In the genomic region with DNA sequence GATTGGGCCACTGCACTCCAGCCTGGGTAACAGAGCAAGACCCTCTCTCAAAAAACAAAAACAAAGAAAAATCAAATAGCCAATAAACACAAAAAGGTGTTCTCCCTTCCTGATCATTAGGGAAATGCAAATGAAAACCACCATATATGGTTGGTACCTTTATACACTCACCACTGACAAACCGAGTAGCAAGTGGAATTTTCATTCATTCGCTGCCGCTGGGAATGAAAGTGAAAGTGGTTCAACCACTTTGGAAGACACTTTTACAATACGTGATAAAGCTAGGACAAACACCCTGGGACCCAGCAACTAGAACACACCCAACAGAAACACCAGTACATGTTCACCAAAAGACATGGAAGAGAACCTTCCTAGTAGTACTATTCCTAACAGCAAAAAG, we compare ENCODE assay signal across 11 cellular contexts. TPM values are rescaled to one million over a fixed set of nuclear protein-coding genes. Genes with fewer than 3 reads are reported as not detected.
DNase-seq lines count a peak whose midpoint lies in the region; ATAC-seq and TF ChIP-seq lines count a peak whose summit lies in the region.
"Had no signal": no experiment of that assay in that cellular context is flagged by ENCODE, and none has a peak within 500 bp of the region (broad histone marks: within the 10 kb centered on the region; RNA-seq: fewer than 3 reads in every experiment).

No MANE protein-coding gene starts in this region.

- POLR2A ChIA-PET in CD8-positive, alpha-beta T cell (lab: Charles Lee): no interaction called here

- H3K4me1 ChIP-seq in CD8-positive, alpha-beta T cell (ENCODE audit: insufficient read depth, low read length): no peaks in the 10 kb centered on the region
- no peaks in the 10 kb centered on the region for H3K4me1 ChIP-seq in left lung
- H3K4me1 ChIP-seq in ovary (ENCODE audit: insufficient read depth): no peaks in the 10 kb centered on the region

- H3K4me3 Mint-ChIP-seq in CD8-positive, alpha-beta T cell: peak overlapping the region; percentile 55
- H3K4me3 Mint-ChIP-seq in T-helper 17 cell (peak overlapping the region; percentile 79), mesothelial cell of epicardium (no peak overlapping the region)

- no peak overlapping the region for H3K27ac Mint-ChIP-seq in CD8-positive, alpha-beta T cell
- H3K27ac Mint-ChIP-seq in T-helper 17 cell: no peak overlapping the region
- H3K27ac Mint-ChIP-seq in mesothelial cell of epicardium: no peak overlapping the region

- H3K27me3 Mint-ChIP-seq in CD8-positive, alpha-beta T cell (ENCODE audit: low read depth): peaks cover 2% of the 10 kb centered on the region
- H3K27me3 Mint-ChIP-seq in T-helper 17 cell (peaks cover 18% of the 10 kb centered on the region), mesothelial cell of epicardium (ENCODE audit: low read depth) (no peaks in the 10 kb centered on the region)

- H3K27me3 ChIP-seq in CD8-positive, alpha-beta T cell (ENCODE audit: insufficient read depth, low read length): no peaks in the 10 kb centered on the region
- H3K27me3 ChIP-seq in left lung (no peaks in the 10 kb centered on the region), ovary (no peaks in the 10 kb centered on the region)

- intact Hi-C loops in CD8-positive, alpha-beta T cell (cut with DNase I, micrococcal nuclease): no loop called here
- intact Hi-C loops in left lung (cut with DNase I) (no loop called here), ovary (cut with DNase I) (no loop called here)

- H3K9me3 ChIP-seq in CD8-positive, alpha-beta T cell (ENCODE audit: low read length): no peaks in the 10 kb centered on the region
- H3K9me3 ChIP-seq in T-helper 17 cell (ENCODE audit: control insufficient read depth, low read length, poor library complexity, severe bottlenecking): no peaks in the 10 kb centered on the region
- no peaks in the 10 kb centered on the region for H3K9me3 ChIP-seq in left lung
- H3K9me3 ChIP-seq in ovary: no peaks in the 10 kb centered on the region

- H3K4me3 ChIP-seq in CD8-positive, alpha-beta T cell (ENCODE audit: low read depth, low read length): peak overlapping the region; percentile 8
- H3K4me3 ChIP-seq in left lung: no peak overlapping the region
- no peak overlapping the region for H3K4me3 ChIP-seq in ovary

- no peak for DNase-seq in CD8-positive, alpha-beta T cell
- DNase-seq in HPDE6-E6E7 (ENCODE audit: extremely low spot score): peak; percentile 28
- DNase-seq in T-helper 17 cell: no peak
- no peak for DNase-seq in left lung
- DNase-seq in ovary: no peak
- no peak for DNase-seq in mesothelial cell of epicardium (ENCODE audit: low spot score in 2 of 2, unreplicated experiment in 2 of 2)
- no peak for DNase-seq in activated CD8-positive, alpha-beta memory T cell treated with anti-CD3 and anti-CD28 coated beads for 24 hours

- WGBS in ovary, 3 donors: 47 to 60% (median 48%) methylated on average over 4 of the region's 4 CpGs

- CTCF ChIA-PET in CD8-positive, alpha-beta T cell (lab: Charles Lee): no interaction called here

- TF ChIP-seq CTCF in CD8-positive, alpha-beta T cell (IDR thresholded peaks at IDR 0.05): no peak
- TF ChIP-seq CTCF in left lung (IDR thresholded peaks at IDR 0.05): no peak
- no peak for TF ChIP-seq CTCF in ovary (IDR thresholded peaks at IDR 0.05)
- no peak for TF ChIP-seq CTCF in mesothelial cell of epicardium (IDR thresholded peaks at IDR 0.05; ENCODE audit: unreplicated experiment)

- H3K4me1 Mint-ChIP-seq in CD8-positive, alpha-beta T cell (ENCODE audit: low read depth): peaks cover 6% of the 10 kb centered on the region
- peaks cover 13% of the 10 kb centered on the region for H3K4me1 Mint-ChIP-seq in T-helper 17 cell
- H3K4me1 Mint-ChIP-seq in mesothelial cell of epicardium: no peaks in the 10 kb centered on the region

- ATAC-seq in CD8-positive, alpha-beta T cell: no peak
- ATAC-seq in T-helper 17 cell: no peak
- peak; percentile 78 for ATAC-seq in left lung
- no peak for ATAC-seq in GM19035 (IDR thresholded peaks at IDR 0.05; ENCODE audit: unreplicated experiment)
- ATAC-seq: activated naive CD4-positive, alpha-beta T cell treated with anti-CD3 and anti-CD28 coated beads, Interleukin-2, amount 50 U/mL, for 72 hours; HCT116; Right ventricle myocardium inferior had no signal

- H3K36me3 Mint-ChIP-seq in CD8-positive, alpha-beta T cell: no peaks in the 10 kb centered on the region
- peaks cover 4% of the 10 kb centered on the region for H3K36me3 Mint-ChIP-seq in T-helper 17 cell (ENCODE audit: low read depth)
- H3K36me3 Mint-ChIP-seq in mesothelial cell of epicardium: peaks cover 19% of the 10 kb centered on the region
- H3K36me3 Mint-ChIP-seq: activated naive CD4-positive, alpha-beta T cell treated with anti-CD3 and anti-CD28 coated beads, Interleukin-2, amount 50 U/mL, for 72 hours had no signal

- no peak for TF ChIP-seq EP300 in ovary (IDR thresholded peaks at IDR 0.05)

- H3K36me3 ChIP-seq in CD8-positive, alpha-beta T cell (ENCODE audit: insufficient read depth, low read length): no peaks in the 10 kb centered on the region
- H3K36me3 ChIP-seq in left lung (no peaks in the 10 kb centered on the region), ovary (no peaks in the 10 kb centered on the region)

- no peak overlapping the region for H3K27ac ChIP-seq in CD8-positive, alpha-beta T cell (ENCODE audit: low read depth, low read length)
- H3K27ac ChIP-seq in left lung (peak overlapping the region in 1 of 2 donors; percentile 18), ovary (no peak overlapping the region)

- H3K9me3 Mint-ChIP-seq in CD8-positive, alpha-beta T cell: no peaks in the 10 kb centered on the region
- H3K9me3 Mint-ChIP-seq in mesothelial cell of epicardium: no peaks in the 10 kb centered on the region
- H3K9me3 Mint-ChIP-seq: activated naive CD4-positive, alpha-beta T cell treated with anti-CD3 and anti-CD28 coated beads, Interleukin-2, amount 50 U/mL, for 72 hours had no signal

- no peak for TF ChIP-seq POLR2A in ovary (IDR thresholded peaks at IDR 0.05)

RNA-seq across cellular contexts. Expression of a gene that starts 21.0 kb away (rescaled TPM):
- total RNA-seq in CD8-positive, alpha-beta T cell: under 1 TPM; 0.19 to 0.50 TPM
- under 1 TPM; 0.42 to 0.55 TPM for total RNA-seq in T-helper 17 cell
- under 1 TPM; 0.29 to 0.81 TPM for total RNA-seq in left lung
- total RNA-seq in ovary: 10 to 100 TPM in 2 of 7 donors, 1 to 10 TPM in 5; 1.7 to 16.3 (median 3.7) TPM
- 1 to 10 TPM; 2.9 to 5.3 TPM for polyA plus RNA-seq in ovary
- 38.3 to 39.9 TPM (median 39.2 TPM) in 3 replicates for total RNA-seq in mesothelial cell of epicardium

RNA-seq across cellular contexts. Expression of a gene that starts 27.0 kb away (rescaled TPM):
- 10 to 100 TPM; 25.0 to 26.2 TPM for total RNA-seq in CD8-positive, alpha-beta T cell
- 10 to 100 TPM; 23.1 to 23.6 TPM for total RNA-seq in T-helper 17 cell
- total RNA-seq in left lung: 10 to 100 TPM in 1 of 2 donors, 1 to 10 TPM in 1; 9.4 to 11.2 TPM
- total RNA-seq in ovary: 10 to 100 TPM; 10.3 to 24.6 (median 18.2) TPM
- 10 to 100 TPM in 1 of 2 donors, 1 to 10 TPM in 1; 2.4 to 14.9 TPM for polyA plus RNA-seq in ovary
- total RNA-seq in mesothelial cell of epicardium: 20.8 to 21.9 TPM (median 21.3 TPM) in 3 replicates

RNA-seq across cellular contexts. Expression of a gene that starts 55.0 kb away (rescaled TPM):
- 10 to 100 TPM; 10.2 to 12.3 TPM for total RNA-seq in CD8-positive, alpha-beta T cell
- total RNA-seq in T-helper 17 cell: 1 to 10 TPM; 2.2 to 4.9 TPM
- not detected for total RNA-seq in left lung
- under 1 TPM in 1 of 7 donors, not detected in 6; 0.32 TPM for total RNA-seq in ovary
- polyA plus RNA-seq in ovary: under 1 TPM; 0.02 to 0.33 TPM
- 0.45 TPM in 1 of 3 replicates, not detected in the others for total RNA-seq in mesothelial cell of epicardium
